In genomic region chr12:57027011-57027804, GRCh38 we compare ENCODE assay signal across 1 cellular context.
TF ChIP-seq lines count a peak whose summit lies in the region.

No MANE protein-coding gene starts in this region.

TF ChIP-seq in IMR-90, 13 proteins besides CTCF, POLR2A, EP300 and RAD21:
- TF ChIP-seq ELK1 (IDR thresholded peaks at IDR 0.05; ENCODE audit: borderline replicate concordance, low read depth, low read length) = no peak
- no peak for TF ChIP-seq NFE2L2 (IDR thresholded peaks at IDR 0.05; ENCODE audit: low read depth, low read length)
- TF ChIP-seq BHLHE40 (IDR thresholded peaks at IDR 0.05; ENCODE audit: low read depth, low read length) = no peak
- TF ChIP-seq SMC3 (IDR thresholded peaks at IDR 0.05; ENCODE audit: low read depth, low read length) = no peak
- TF ChIP-seq RCOR1 (IDR thresholded peaks at IDR 0.05; ENCODE audit: insufficient replicate concordance, low read length) = no peak
- TF ChIP-seq MXI1 (IDR thresholded peaks at IDR 0.05; ENCODE audit: borderline replicate concordance, low read depth, low read length) = no peak
- TF ChIP-seq USF2 (IDR thresholded peaks at IDR 0.05; ENCODE audit: low read depth, low read length) = no peak
- no peak for TF ChIP-seq MAFK (IDR thresholded peaks at IDR 0.05; ENCODE audit: low read depth, low read length)
- TF ChIP-seq FOS (IDR thresholded peaks at IDR 0.05; ENCODE audit: low read depth, low read length) = no peak
- TF ChIP-seq MAZ (IDR thresholded peaks at IDR 0.05; ENCODE audit: borderline replicate concordance, low read depth, low read length) = no peak
- TF ChIP-seq CHD1 (IDR thresholded peaks at IDR 0.05; ENCODE audit: low read depth, low read length) = no peak
- TF ChIP-seq CEBPB (IDR thresholded peaks at IDR 0.05; ENCODE audit: low read depth, low read length) = no peak
- no peak for TF ChIP-seq RFX5 (IDR thresholded peaks at IDR 0.05; ENCODE audit: low read depth, low read length)
